In the genomic region with DNA sequence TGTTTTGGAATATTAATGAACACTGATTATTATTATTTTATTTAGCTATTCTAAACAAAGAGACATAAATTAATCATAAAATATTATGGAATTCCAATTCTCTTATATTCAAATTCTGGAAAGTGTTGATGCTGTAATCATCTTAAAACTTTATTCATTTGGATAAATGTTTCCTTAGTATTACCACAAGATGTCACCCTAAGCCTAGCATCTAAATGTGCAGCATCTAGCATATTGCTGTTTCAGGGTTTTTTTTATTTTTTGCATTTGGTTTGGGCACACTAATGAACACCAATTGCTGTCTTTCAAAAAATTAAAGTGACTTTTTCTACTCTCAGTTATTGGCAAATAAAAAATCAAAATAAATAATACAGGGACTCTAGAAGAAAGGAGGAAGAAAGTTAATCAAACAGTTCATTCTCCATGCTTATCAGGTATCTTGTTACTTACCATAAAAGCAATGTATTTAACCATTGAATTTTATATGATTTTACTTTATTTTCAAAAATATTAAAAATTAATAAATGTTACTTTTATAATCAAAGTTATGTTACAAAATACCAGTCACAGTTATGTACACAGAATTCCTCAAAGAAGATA, we compare ENCODE assay signal across 9 cellular contexts. TPM values are rescaled to one million over a fixed set of nuclear protein-coding genes. Genes with fewer than 3 reads are reported as not detected.
DNase-seq lines count a peak whose midpoint lies in the region; ATAC-seq and TF ChIP-seq lines count a peak whose summit lies in the region.
"Had no signal": no experiment of that assay in that cellular context is flagged by ENCODE, and none has a peak within 500 bp of the region (broad histone marks: within the 10 kb centered on the region; RNA-seq: fewer than 3 reads in every experiment).

No MANE protein-coding gene starts in this region.

- CTCF ChIA-PET in Caco-2 (lab: Charles Lee) = interaction anchor here (1.4 kb wide), 1 partner anchor 33 kb away, joined by 3 read pairs; a partner anchor contains a TSS

- intact Hi-C loops in Caco-2 (cut with micrococcal nuclease; ENCODE audit: unreplicated experiment) = loop anchor here (1.0 to 10.0 kb wide), 10 partner anchors 33 to 822 kb away; a partner anchor contains a TSS

- H3K27me3 Mint-ChIP-seq in Caco-2 (ENCODE audit: insufficient read depth, unreplicated experiment) = peaks cover 4% of the 10 kb centered on the region

- POLR2A ChIA-PET in Caco-2 (lab: Charles Lee) = no interaction called here

- H3K36me3 ChIP-seq in Caco-2 (ENCODE audit: control insufficient read depth, insufficient read depth, low read length) (no peaks in the 10 kb centered on the region), SK-N-MC (ENCODE audit: insufficient read depth, low read length) (no peaks in the 10 kb centered on the region)

- no peaks in the 10 kb centered on the region for H3K36me3 Mint-ChIP-seq in Caco-2 (ENCODE audit: insufficient read depth, unreplicated experiment)

- H3K9ac ChIP-seq in SK-N-MC (ENCODE audit: insufficient read length) = no peak overlapping the region

- H3K27ac Mint-ChIP-seq in Caco-2 (ENCODE audit: unreplicated experiment) = no peak overlapping the region
- H3K27ac Mint-ChIP-seq: T-helper 1 cell treated with Interleukin-12 subunit alpha and Interleukin-12 subunit beta and Interleukin-4 antibody, amounts not matched to agents 30 μg/mL and 1 μg/mL, for 36 hours had no signal

- no peak overlapping the region for H3K4me3 ChIP-seq in Caco-2 (ENCODE audit: low read depth, low read length)
- H3K4me3 ChIP-seq in SK-N-MC = no peak overlapping the region

- TF ChIP-seq CTCF in Caco-2 (IDR thresholded peaks at IDR 0.05; ENCODE audit: insufficient read depth in 1 of 2, low read depth in 1 of 2, low read length in 1 of 2, severe bottlenecking in 1 of 2, unreplicated experiment in 1 of 2) = peak; percentile 69 to 83

- BruUV-seq in Caco-2 (replicated peaks; lab: Mats Ljungman, UMichigan) = no TSS peak

- DNase-seq in Caco-2 (peak in 1 of 2 experiments; percentile 62), GM19240 (ENCODE audit: insufficient read length, low spot score) (peak; percentile 7), LHCN-M2 (ENCODE audit: low read depth) (peak; percentile 56), SK-N-MC (ENCODE audit: low read depth, low spot score) (peak; percentile 12), fibroblast of gingiva (ENCODE audit: low read depth) (peak; percentile 47), non-pigmented ciliary epithelial cell (ENCODE audit: low read depth) (peak; percentile 15)
- DNase-seq in activated T-cell treated with anti-CD3 and anti-CD28 coated beads, Interleukin-2, amount 50 U/mL, for 48 hours = no peak

- H3K4me1 ChIP-seq in Caco-2 = no peaks in the 10 kb centered on the region

- ATAC-seq in GM19452 (IDR thresholded peaks at IDR 0.05; ENCODE audit: unreplicated experiment) = no peak

- H3K9me3 Mint-ChIP-seq in Caco-2 (ENCODE audit: unreplicated experiment) = no peaks in the 10 kb centered on the region
- H3K9me3 Mint-ChIP-seq: T-helper 1 cell treated with Interleukin-12 subunit alpha and Interleukin-12 subunit beta and Interleukin-4 antibody, amounts not matched to agents 30 μg/mL and 1 μg/mL, for 36 hours had no signal

- H3K4me1 Mint-ChIP-seq in Caco-2 (ENCODE audit: low read depth, unreplicated experiment) = peaks cover 6% of the 10 kb centered on the region

- H3K27ac ChIP-seq in SK-N-MC = no peak overlapping the region

- H3K27me3 ChIP-seq in Caco-2 (replicated peaks; ENCODE audit: control insufficient read depth, insufficient read depth, low read length) = peaks cover 2% of the 10 kb centered on the region; the same call in 1 of the 2 replicates

- no peak overlapping the region for H3K4me3 Mint-ChIP-seq in Caco-2 (ENCODE audit: unreplicated experiment)
- H3K4me3 Mint-ChIP-seq: T-helper 1 cell treated with Interleukin-12 subunit alpha and Interleukin-12 subunit beta and Interleukin-4 antibody, amounts not matched to agents 30 μg/mL and 1 μg/mL, for 36 hours had no signal

- H3K9me3 ChIP-seq in Caco-2 (no peaks in the 10 kb centered on the region), SK-N-MC (ENCODE audit: low read depth, low read length) (no peaks in the 10 kb centered on the region)

RNA-seq across cellular contexts. Expression of a gene that starts 31.8 kb away (rescaled TPM):
- total RNA-seq in Caco-2 (2022) (21.5 and 21.6 TPM in 2 replicates), LHCN-M2 (2014; rRNA removed) (0.17 TPM in 1 of 2 replicates, not detected in the other)
- polyA plus RNA-seq in LHCN-M2 (2012) = 0.16 TPM

RNA-seq across cellular contexts. Expression of a gene that starts 33.0 kb away (rescaled TPM):
- total RNA-seq in Caco-2 (2022) (141 and 144 TPM in 2 replicates), LHCN-M2 (2014; rRNA removed) (66.9 and 86.6 TPM in 2 replicates)
- 50.8 TPM for polyA plus RNA-seq in LHCN-M2 (2012)

RNA-seq across cellular contexts. Expression of a gene that starts 52.4 kb away (rescaled TPM):
- total RNA-seq in Caco-2 (2022) (35.5 and 37.7 TPM in 2 replicates), LHCN-M2 (2014; rRNA removed) (36.7 and 42.4 TPM in 2 replicates)
- 62.5 TPM for polyA plus RNA-seq in LHCN-M2 (2012)

Comparison
In these comparisons a context has a peak if more than half of its experiments do, and no peak if none do; other contexts are left out.
1. DNase-seq: peak in GM19240 (single experiment), LHCN-M2 (single experiment), SK-N-MC (single experiment), fibroblast of gingiva (single experiment) and non-pigmented ciliary epithelial cell (single experiment); none in activated T-cell treated with anti-CD3 and anti-CD28 coated beads, Interleukin-2, amount 50 U/mL, for 48 hours (0 of 2).
2. RNA of a gene that starts 31.8 kb away (total RNA-seq): 21.5 to 21.6 TPM in Caco-2; 0.17 TPM in LHCN-M2; every median in the first group is over 10 times any median in the second.